Comparison of ENCODE assay signal across 1 cellular context in the genomic region with DNA sequence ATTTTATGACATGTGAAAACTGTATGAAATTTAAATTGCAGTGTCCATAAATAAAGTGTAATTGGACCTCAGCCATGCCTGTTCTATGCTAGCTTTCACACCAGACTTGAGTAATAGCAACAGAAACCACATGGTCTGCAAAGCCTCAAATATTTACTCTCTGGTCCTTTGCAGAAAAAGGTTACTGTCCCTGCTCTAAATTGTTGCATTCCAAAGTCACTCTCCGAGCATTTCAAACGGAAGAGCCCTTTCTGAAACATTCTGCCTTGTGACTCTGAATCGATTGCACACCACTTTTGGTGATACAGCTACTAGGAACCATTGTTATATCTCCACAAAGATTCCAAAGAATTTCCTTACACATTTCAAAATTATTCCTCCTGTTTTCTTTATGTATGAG.
TF ChIP-seq lines count a peak whose summit lies in the region.

No MANE protein-coding gene starts in this region.

TF ChIP-seq in HepG2, 621 proteins besides CTCF, POLR2A, EP300 and RAD21 (continued from another document):
- TF ChIP-seq CREB1 (IDR thresholded peaks at IDR 0.05) (no peak), CREB1 (CRISPR knock-in tag; IDR thresholded peaks at IDR 0.05) (peak; percentile 50; the same call in 1 of the 2 replicates), ZNF34 (CRISPR knock-in tag; IDR thresholded peaks at IDR 0.05; ENCODE audit: borderline replicate concordance) (no peak)
